18 cellular contexts compared by ENCODE assay signal in genomic region chr14:50228313-50228712, GRCh38.
"Had no signal": no experiment of that assay in that cellular context is flagged by ENCODE, and none has a peak within 500 bp of the region (broad histone marks: within the 10 kb centered on the region; RNA-seq: fewer than 3 reads in every experiment).

No MANE protein-coding gene starts in this region.

- H3K27ac ChIP-seq: esophagus squamous epithelium, right atrium auricular region, uterus had no signal

- H3K4me3 ChIP-seq: esophagus squamous epithelium, right atrium auricular region, tibial nerve, uterus had no signal

- H3K4me3 Mint-ChIP-seq: activated CD8-positive, alpha-beta T cell treated with anti-CD3 and anti-CD28 coated beads for 36 hours had no signal

- H3K27ac Mint-ChIP-seq: activated CD8-positive, alpha-beta T cell treated with anti-CD3 and anti-CD28 coated beads for 36 hours; activated T-helper 17 cell treated with anti-CD3 and anti-CD28 coated beads, Interleukin-2, amount 50 U/mL, for 72 hours had no signal

- DNase-seq: activated CD4-positive, alpha-beta T cell treated with anti-CD3 and anti-CD28 coated beads for 48 hours; activated CD4-positive, CD25-positive, alpha-beta regulatory T cell; activated CD8-positive, alpha-beta T cell treated with anti-CD3 and anti-CD28 coated beads for 36 hours; activated naive CD4-positive, alpha-beta T cell; activated T-cell treated with anti-CD3 and anti-CD28 coated beads, Interleukin-2, amount 50 U/mL, for 1 hour; effector memory CD4-positive, alpha-beta T cell; esophagus squamous epithelium; heart right ventricle; mesenchymal stem cell; natural killer cell; nucleus accumbens; stimulated activated CD4-positive, alpha-beta T cell treated with anti-CD3 and anti-CD28 coated beads, Interleukin-2, amount 100 ng/mL, for 24 hours; stimulated activated naive CD4-positive, alpha-beta T cell treated with Interleukin-2 at 50 U/mL for 16 hours; T-cell; uterus had no signal

- H3K27me3 Mint-ChIP-seq: activated CD8-positive, alpha-beta T cell treated with anti-CD3 and anti-CD28 coated beads for 36 hours; activated T-helper 17 cell treated with anti-CD3 and anti-CD28 coated beads, Interleukin-2, amount 50 U/mL, for 72 hours; T-cell had no signal

- H3K9me3 Mint-ChIP-seq: activated T-helper 17 cell treated with anti-CD3 and anti-CD28 coated beads, Interleukin-2, amount 50 U/mL, for 72 hours; natural killer cell; T-cell had no signal

- ATAC-seq: activated CD8-positive, alpha-beta T cell treated with anti-CD3 and anti-CD28 coated beads for 36 hours; activated T-helper 17 cell treated with anti-CD3 and anti-CD28 coated beads, Interleukin-2, amount 50 U/mL, for 72 hours; heart right ventricle; natural killer cell; T-cell had no signal

- H3K27me3 ChIP-seq: esophagus squamous epithelium, heart right ventricle, right atrium auricular region, tibial nerve, uterus had no signal

- H3K36me3 ChIP-seq: esophagus squamous epithelium, right atrium auricular region, tibial nerve, uterus had no signal

- H3K9me3 ChIP-seq: esophagus squamous epithelium, heart right ventricle, right atrium auricular region, tibial nerve, uterus had no signal

- H3K36me3 Mint-ChIP-seq: natural killer cell had no signal
